ENCODE assay signal across 1 cellular context in genomic region chr11:535519-536454, GRCh38.
A peak's percentile ranks its signal among the peaks of the same experiment; 100 is the strongest.
TF ChIP-seq lines count a peak whose summit lies in the region.

TSS of gene HRAS (minus strand) at chr11:535576.

TF ChIP-seq in K562, 482 proteins besides CTCF, POLR2A, EP300 and RAD21 (continued from another document):
- peak; percentile 46; the same call in 1 of the 2 replicates for TF ChIP-seq ZNF395 (CRISPR knock-in tag; IDR thresholded peaks at IDR 0.05)
- no peak for TF ChIP-seq BRD9 (IDR thresholded peaks at IDR 0.05; ENCODE audit: low read depth, partially characterized antibody)
- TF ChIP-seq TAF1 (IDR thresholded peaks at IDR 0.05; ENCODE audit: control insufficient read depth, extremely low read depth, insufficient read depth, low read length, severe bottlenecking) = peak; percentile 61
- peak; percentile 66 for TF ChIP-seq TBP (optimal IDR thresholded peaks at IDR 0.05; ENCODE audit: low read depth, low read length)
- TF ChIP-seq CREM (IDR thresholded peaks at IDR 0.05; ENCODE audit: low read depth) = peak; percentile 14; the same call in 1 of the 2 replicates
- no peak for TF ChIP-seq HDAC8 (tag; IDR thresholded peaks at IDR 0.05)
- peak; percentile 65 for TF ChIP-seq RB1 (IDR thresholded peaks at IDR 0.05; ENCODE audit: low read depth)
- peak; percentile 58 for TF ChIP-seq ETS1 (conservative IDR thresholded peaks at IDR 0.05; ENCODE audit: control insufficient read depth, low read depth, low read length)
- TF ChIP-seq MEIS2 (IDR thresholded peaks at IDR 0.05; ENCODE audit: partially characterized antibody) = peak; percentile 55
- peak; percentile 35; the same call in 1 of the 2 replicates for TF ChIP-seq REST (CRISPR knock-in tag; IDR thresholded peaks at IDR 0.05; ENCODE audit: low read depth)
- TF ChIP-seq RREB1 (CRISPR knock-in tag; IDR thresholded peaks at IDR 0.05) = peak; percentile 43; the same call in 1 of the 2 replicates
- TF ChIP-seq MEF2D (tag; conservative IDR thresholded peaks at IDR 0.05; ENCODE audit: low read depth) = no peak
- TF ChIP-seq RAD51 (IDR thresholded peaks at IDR 0.05; ENCODE audit: borderline replicate concordance, low read depth) = no peak
- no peak for TF ChIP-seq ZKSCAN3 (CRISPR knock-in tag; IDR thresholded peaks at IDR 0.05)
- peak; percentile 90 for TF ChIP-seq NEUROD1 (IDR thresholded peaks at IDR 0.05; ENCODE audit: borderline replicate concordance, low read depth, low read length, partially characterized antibody)
- no peak for TF ChIP-seq POLR2H (tag; IDR thresholded peaks at IDR 0.05; ENCODE audit: low read depth)
- no peak for TF ChIP-seq CBX3 (IDR thresholded peaks at IDR 0.05; ENCODE audit: borderline replicate concordance in 1 of 2, low read length in 2 of 2)
- peak; percentile 60 for TF ChIP-seq POLR2B (IDR thresholded peaks at IDR 0.05; ENCODE audit: low read depth, partially characterized antibody)
- TF ChIP-seq MBD2 (IDR thresholded peaks at IDR 0.05; ENCODE audit: borderline replicate concordance, low read depth) = peak; percentile 86; the same call in 1 of the 2 replicates
- TF ChIP-seq, protein P1, sequence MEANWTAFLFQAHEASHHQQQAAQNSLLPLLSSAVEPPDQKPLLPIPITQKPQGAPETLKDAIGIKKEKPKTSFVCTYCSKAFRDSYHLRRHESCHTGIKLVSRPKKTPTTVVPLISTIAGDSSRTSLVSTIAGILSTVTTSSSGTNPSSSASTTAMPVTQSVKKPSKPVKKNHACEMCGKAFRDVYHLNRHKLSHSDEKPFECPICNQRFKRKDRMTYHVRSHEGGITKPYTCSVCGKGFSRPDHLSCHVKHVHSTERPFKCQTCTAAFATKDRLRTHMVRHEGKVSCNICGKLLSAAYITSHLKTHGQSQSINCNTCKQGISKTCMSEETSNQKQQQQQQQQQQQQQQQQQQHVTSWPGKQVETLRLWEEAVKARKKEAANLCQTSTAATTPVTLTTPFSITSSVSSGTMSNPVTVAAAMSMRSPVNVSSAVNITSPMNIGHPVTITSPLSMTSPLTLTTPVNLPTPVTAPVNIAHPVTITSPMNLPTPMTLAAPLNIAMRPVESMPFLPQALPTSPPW (CRISPR knock-in tag; IDR thresholded peaks at IDR 0.05) = peak; percentile 83
- peak; percentile 47; the same call in 1 of the 2 replicates for TF ChIP-seq GATAD2A (IDR thresholded peaks at IDR 0.05)
TF ChIP-seq in K562: peak in this region for 68.
